Comparison of ENCODE assay signal across 1 cellular context in the genomic region with DNA sequence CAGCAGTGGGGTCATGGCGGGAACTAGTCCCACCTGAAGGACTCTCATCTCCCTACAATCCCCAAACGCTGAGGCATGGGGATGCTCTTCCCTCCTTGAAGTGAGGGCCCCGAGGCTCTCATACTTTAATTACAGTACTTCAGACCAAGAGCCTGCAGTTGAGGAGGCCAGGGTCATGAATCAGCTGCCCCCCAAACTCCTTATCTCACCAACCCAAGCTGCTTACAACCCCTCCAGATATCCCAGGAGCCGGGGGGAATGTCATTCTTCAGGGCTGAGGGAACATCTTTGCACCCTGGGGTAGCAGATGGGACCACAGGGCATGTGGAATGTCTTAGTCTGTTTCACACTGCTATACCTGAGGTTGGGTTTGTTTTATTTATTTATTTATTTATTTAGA.
TF ChIP-seq lines count a peak whose summit lies in the region.

No MANE protein-coding gene starts in this region.

TF ChIP-seq in HepG2, 621 proteins besides CTCF, POLR2A, EP300 and RAD21:
- no peak for TF ChIP-seq ZNF101 (CRISPR knock-in tag; IDR thresholded peaks at IDR 0.05; ENCODE audit: borderline replicate concordance, low read depth)
- TF ChIP-seq, protein P1, sequence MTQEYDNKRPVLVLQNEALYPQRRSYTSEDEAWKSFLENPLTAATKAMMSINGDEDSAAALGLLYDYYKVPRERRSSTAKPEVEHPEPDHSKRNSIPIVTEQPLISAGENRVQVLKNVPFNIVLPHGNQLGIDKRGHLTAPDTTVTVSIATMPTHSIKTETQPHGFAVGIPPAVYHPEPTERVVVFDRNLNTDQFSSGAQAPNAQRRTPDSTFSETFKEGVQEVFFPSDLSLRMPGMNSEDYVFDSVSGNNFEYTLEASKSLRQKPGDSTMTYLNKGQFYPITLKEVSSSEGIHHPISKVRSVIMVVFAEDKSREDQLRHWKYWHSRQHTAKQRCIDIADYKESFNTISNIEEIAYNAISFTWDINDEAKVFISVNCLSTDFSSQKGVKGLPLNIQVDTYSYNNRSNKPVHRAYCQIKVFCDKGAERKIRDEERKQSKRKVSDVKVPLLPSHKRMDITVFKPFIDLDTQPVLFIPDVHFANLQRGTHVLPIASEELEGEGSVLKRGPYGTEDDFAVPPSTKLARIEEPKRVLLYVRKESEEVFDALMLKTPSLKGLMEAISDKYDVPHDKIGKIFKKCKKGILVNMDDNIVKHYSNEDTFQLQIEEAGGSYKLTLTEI (CRISPR knock-in tag; conservative IDR thresholded peaks at IDR 0.05): no peak
- no peak for TF ChIP-seq ZNF292 (CRISPR knock-in tag; IDR thresholded peaks at IDR 0.05; ENCODE audit: borderline replicate concordance, low read depth)
- TF ChIP-seq, protein P2, sequence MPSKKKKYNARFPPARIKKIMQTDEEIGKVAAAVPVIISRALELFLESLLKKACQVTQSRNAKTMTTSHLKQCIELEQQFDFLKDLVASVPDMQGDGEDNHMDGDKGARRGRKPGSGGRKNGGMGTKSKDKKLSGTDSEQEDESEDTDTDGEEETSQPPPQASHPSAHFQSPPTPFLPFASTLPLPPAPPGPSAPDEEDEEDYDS (CRISPR knock-in tag; IDR thresholded peaks at IDR 0.05): no peak
- no peak for TF ChIP-seq GTF2F1 (IDR thresholded peaks at IDR 0.05; ENCODE audit: low read length)
- no peak for TF ChIP-seq ZNF124 (CRISPR knock-in tag; IDR thresholded peaks at IDR 0.05)
- TF ChIP-seq KLF13 (CRISPR knock-in tag; IDR thresholded peaks at IDR 0.05): no peak
TF ChIP-seq in HepG2: peak in this region for 0.
